Comparison of ENCODE assay signal across 1 cellular context in genomic region chr20:25316506-25317190, GRCh38.
TF ChIP-seq lines count a peak whose summit lies in the region.

No MANE protein-coding gene starts in this region.

TF ChIP-seq in GM12878, 131 proteins besides CTCF, POLR2A, EP300 and RAD21 (continued from another document):
- no peak for TF ChIP-seq PRDM15 (CRISPR knock-in tag; IDR thresholded peaks at IDR 0.05)
- no peak for TF ChIP-seq BMI1 (IDR thresholded peaks at IDR 0.05; ENCODE audit: borderline replicate concordance)
